14 cellular contexts compared by ENCODE assay signal in the genomic region with DNA sequence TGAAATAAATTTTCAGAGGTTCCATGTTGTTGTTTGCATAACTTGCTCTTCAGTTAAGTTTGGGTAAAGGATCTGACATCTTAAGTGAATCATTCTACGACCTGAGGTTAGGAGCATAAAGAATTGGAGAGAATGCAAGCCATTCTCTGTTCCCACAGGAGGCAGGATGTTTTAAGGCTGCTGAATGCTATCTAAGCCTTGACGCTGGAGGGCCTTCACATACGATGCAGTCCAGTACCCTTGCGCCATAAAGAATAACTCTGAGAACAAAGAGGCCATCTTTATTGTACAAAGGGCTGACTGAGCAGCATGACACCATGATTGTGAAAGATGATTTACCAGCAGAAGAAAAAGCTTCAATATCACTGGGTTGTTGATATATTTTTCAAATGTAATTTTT.
DNase-seq lines count a peak whose midpoint lies in the region; ATAC-seq and TF ChIP-seq lines count a peak whose summit lies in the region.
"Had no signal": no experiment of that assay in that cellular context is flagged by ENCODE, and none has a peak within 500 bp of the region (broad histone marks: within the 10 kb centered on the region; RNA-seq: fewer than 3 reads in every experiment).

No MANE protein-coding gene starts in this region.

- TF ChIP-seq CTCF in astrocyte of the cerebellum (IDR thresholded peaks at IDR 0.05; ENCODE audit: low read depth, low read length, missing control alignments) = no peak
- TF ChIP-seq CTCF in fibroblast of the aortic adventitia (IDR thresholded peaks at IDR 0.05; ENCODE audit: insufficient read depth, low read length) = no peak

- peak; percentile 23 for DNase-seq in H4 (ENCODE audit: low spot score)
- peak; percentile 59 for DNase-seq in astrocyte of the cerebellum (ENCODE audit: low read depth)
- DNase-seq in fibroblast of the aortic adventitia (ENCODE audit: low read depth) = peak; percentile 1
- peak; percentile 1 for DNase-seq in renal cortical epithelial cell (ENCODE audit: low read depth)
- DNase-seq in kidney tubule cell (ENCODE audit: low spot score) = no peak
- DNase-seq: DMS53, GOT3, MG63, NCI-H1930, NCI-H2171 treated with DMSO at 0.1 percent for 48 hours, NCI-H82 had no signal

- ATAC-seq in GM19351 (IDR thresholded peaks at IDR 0.05; ENCODE audit: unreplicated experiment) (no peak), HG03175 (IDR thresholded peaks at IDR 0.05; ENCODE audit: unreplicated experiment) (no peak)
- ATAC-seq: A549 had no signal

- in situ Hi-C loops in astrocyte of the cerebellum (cut with HindIII; ENCODE audit: low sequenced_read_pairs) = no loop called here

- no peak overlapping the region for H3K4me3 ChIP-seq in astrocyte of the cerebellum (ENCODE audit: low read depth, low read length)
- H3K4me3 ChIP-seq in fibroblast of the aortic adventitia (ENCODE audit: low read depth, low read length) = no peak overlapping the region
- H3K4me3 ChIP-seq: A549, MG63 had no signal
